Comparison of ENCODE assay signal across 1 cellular context in genomic region chrX:102659790-102660757, GRCh38.
TF ChIP-seq lines count a peak whose summit lies in the region.

No MANE protein-coding gene starts in this region.

TF ChIP-seq in GM12878, 131 proteins besides CTCF, POLR2A, EP300 and RAD21 (continued from another document):
- TF ChIP-seq EGR1 (IDR thresholded peaks at IDR 0.05; ENCODE audit: borderline replicate concordance in 1 of 2, low read depth in 2 of 2, low read length in 2 of 2): peak in 1 of 2 experiments; percentile 13; a peak in 1 of 3 replicates
- no peak for TF ChIP-seq SIN3A (IDR thresholded peaks at IDR 0.05; ENCODE audit: low read depth, low read length)
- TF ChIP-seq CHD2 (IDR thresholded peaks at IDR 0.05; ENCODE audit: borderline replicate concordance, low read depth, low read length): no peak
- TF ChIP-seq TAF1 (IDR thresholded peaks at IDR 0.05; ENCODE audit: borderline replicate concordance, low read depth, low read length): peak; percentile 74
- TF ChIP-seq MXI1 (IDR thresholded peaks at IDR 0.05; ENCODE audit: low read depth, low read length): peak; percentile 55; the same call in 1 of the 2 replicates
- peak; percentile 67 for TF ChIP-seq POLR2AphosphoS5 (IDR thresholded peaks at IDR 0.05; ENCODE audit: low read length)
- TF ChIP-seq YY1 (IDR thresholded peaks at IDR 0.05; ENCODE audit: low read depth, low read length): 0 out of 2 replicates have a peak, but pooled peaks have one; percentile 21
- TF ChIP-seq MEF2B (IDR thresholded peaks at IDR 0.05; ENCODE audit: partially characterized antibody, poor library complexity, severe bottlenecking): no peak
- TF ChIP-seq RELB (IDR thresholded peaks at IDR 0.05; ENCODE audit: low read depth): 0 out of 2 replicates have a peak, but pooled peaks have one; percentile 26
- peak; percentile 96 for TF ChIP-seq USF2 (IDR thresholded peaks at IDR 0.05; ENCODE audit: borderline replicate concordance, low read depth, low read length)
- TF ChIP-seq, protein P1, sequence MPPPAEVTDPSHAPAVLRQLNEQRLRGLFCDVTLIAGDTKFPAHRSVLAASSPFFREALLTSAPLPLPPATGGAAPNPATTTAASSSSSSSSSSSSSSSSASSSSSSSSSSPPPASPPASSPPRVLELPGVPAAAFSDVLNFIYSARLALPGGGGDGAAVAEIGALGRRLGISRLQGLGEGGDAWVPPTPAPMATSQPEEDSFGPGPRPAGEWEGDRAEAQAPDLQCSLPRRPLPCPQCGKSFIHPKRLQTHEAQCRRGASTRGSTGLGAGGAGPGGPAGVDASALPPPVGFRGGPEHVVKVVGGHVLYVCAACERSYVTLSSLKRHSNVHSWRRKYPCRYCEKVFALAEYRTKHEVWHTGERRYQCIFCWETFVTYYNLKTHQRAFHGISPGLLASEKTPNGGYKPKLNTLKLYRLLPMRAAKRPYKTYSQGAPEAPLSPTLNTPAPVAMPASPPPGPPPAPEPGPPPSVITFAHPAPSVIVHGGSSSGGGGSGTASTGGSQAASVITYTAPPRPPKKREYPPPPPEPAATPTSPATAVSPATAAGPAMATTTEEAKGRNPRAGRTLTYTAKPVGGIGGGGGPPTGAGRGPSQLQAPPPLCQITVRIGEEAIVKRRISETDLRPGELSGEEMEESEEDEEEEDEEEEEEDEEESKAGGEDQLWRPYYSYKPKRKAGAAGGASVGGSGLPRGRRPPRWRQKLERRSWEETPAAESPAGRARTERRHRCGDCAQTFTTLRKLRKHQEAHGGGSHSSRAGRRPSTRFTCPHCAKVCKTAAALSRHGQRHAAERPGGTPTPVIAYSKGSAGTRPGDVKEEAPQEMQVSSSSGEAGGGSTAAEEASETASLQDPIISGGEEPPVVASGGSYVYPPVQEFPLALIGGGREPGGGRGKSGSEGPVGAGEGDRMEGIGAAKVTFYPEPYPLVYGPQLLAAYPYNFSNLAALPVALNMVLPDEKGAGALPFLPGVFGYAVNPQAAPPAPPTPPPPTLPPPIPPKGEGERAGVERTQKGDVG (CRISPR knock-in tag; IDR thresholded peaks at IDR 0.05): no peak
- peak; percentile 99 for TF ChIP-seq RAD51 (IDR thresholded peaks at IDR 0.05)
- TF ChIP-seq IKZF1 (conservative IDR thresholded peaks at IDR 0.05): no peak; the same call in 1 of the 2 replicates
- TF ChIP-seq NKRF (conservative IDR thresholded peaks at IDR 0.05): 0 out of 2 replicates have a peak, but pooled peaks have one; percentile 50
- no peak for TF ChIP-seq SMAD1 (IDR thresholded peaks at IDR 0.05; ENCODE audit: low read depth, partially characterized antibody)
- no peak for TF ChIP-seq GABPA (IDR thresholded peaks at IDR 0.05; ENCODE audit: low read depth)
- TF ChIP-seq SPI1 (IDR thresholded peaks at IDR 0.05; ENCODE audit: borderline replicate concordance, insufficient read depth, low read depth, low read length): no peak
- TF ChIP-seq, protein P2, sequence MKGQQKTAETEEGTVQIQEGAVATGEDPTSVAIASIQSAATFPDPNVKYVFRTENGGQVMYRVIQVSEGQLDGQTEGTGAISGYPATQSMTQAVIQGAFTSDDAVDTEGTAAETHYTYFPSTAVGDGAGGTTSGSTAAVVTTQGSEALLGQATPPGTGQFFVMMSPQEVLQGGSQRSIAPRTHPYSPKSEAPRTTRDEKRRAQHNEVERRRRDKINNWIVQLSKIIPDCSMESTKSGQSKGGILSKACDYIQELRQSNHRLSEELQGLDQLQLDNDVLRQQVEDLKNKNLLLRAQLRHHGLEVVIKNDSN (IDR thresholded peaks at IDR 0.05; ENCODE audit: borderline replicate concordance, extremely low read length, insufficient read depth, low read depth, low read length): peak; percentile 97
- TF ChIP-seq POU2F2 (IDR thresholded peaks at IDR 0.05; ENCODE audit: borderline replicate concordance, low read depth, low read length): 0 out of 3 replicates have a peak, but pooled peaks have one; percentile 9
- TF ChIP-seq BHLHE40 (IDR thresholded peaks at IDR 0.05; ENCODE audit: borderline replicate concordance in 1 of 2, low read depth in 2 of 2, low read length in 1 of 2): peak; percentile 82 to 90
- peak; percentile 49 for TF ChIP-seq FOS (IDR thresholded peaks at IDR 0.05; ENCODE audit: borderline replicate concordance, extremely low read depth, insufficient read length)
- TF ChIP-seq MTA3 (IDR thresholded peaks at IDR 0.05; ENCODE audit: borderline replicate concordance, low read length): no peak
- TF ChIP-seq MAX (IDR thresholded peaks at IDR 0.05; ENCODE audit: low read depth, low read length): peak; percentile 94
